Comparison of ENCODE assay signal across 19 cellular contexts in genomic region chr15:68314563-68314962, GRCh38. TPM values are rescaled to one million over a fixed set of nuclear protein-coding genes. Genes with fewer than 3 reads are reported as not detected.
DNase-seq lines count a peak whose midpoint lies in the region; ATAC-seq and TF ChIP-seq lines count a peak whose summit lies in the region.
"Had no signal": no experiment of that assay in that cellular context is flagged by ENCODE, and none has a peak within 500 bp of the region (broad histone marks: within the 10 kb centered on the region; RNA-seq: fewer than 3 reads in every experiment).

No MANE protein-coding gene starts in this region.

- 0 out of 2 replicates have a peak overlapping the region, but pooled peaks have one; percentile 45 for H3K14ac ChIP-seq in IMR-90 (replicated peaks; ENCODE audit: low read depth, low read length)

- dilution Hi-C loops in IMR-90 (cut with HindIII; ENCODE audit: low sequenced_read_pairs, unreplicated experiment) = no loop called here

- no peak overlapping the region for H2BK120ac ChIP-seq in IMR-90 (ENCODE audit: low read depth, low read length)

- CTCF ChIA-PET in IMR-90 (lab: Yijun Ruan, JAX) = no interaction called here

- no peak overlapping the region for H3K56ac ChIP-seq in IMR-90 (ENCODE audit: extremely low read depth, insufficient read depth, low read length)

- H3K36me3 ChIP-seq in IMR-90 (ENCODE audit: control insufficient read depth, insufficient read depth, low read length) (peaks cover 7% of the 10 kb centered on the region; the same call in 1 of the 2 replicates), ascending aorta (peaks cover 82 to 90% of the 10 kb centered on the region in 2 donors), left lung (no peaks in the 10 kb centered on the region), smooth muscle cell (ENCODE audit: low read depth) (no peaks in the 10 kb centered on the region), lower lobe of right lung (no peaks in the 10 kb centered on the region)

- no peaks in the 10 kb centered on the region for H3F3A ChIP-seq in smooth muscle cell (ENCODE audit: low read depth)

- H2BK5ac ChIP-seq in IMR-90 (ENCODE audit: low read depth, low read length, poor library complexity, severe bottlenecking) = no peak overlapping the region

- H3K27ac ChIP-seq in IMR-90 (ENCODE audit: insufficient read depth, low read length) (no peak overlapping the region), ascending aorta (peak overlapping the region; percentile 84 to 85), left lung (no peak overlapping the region), smooth muscle cell (ENCODE audit: low read depth) (peak overlapping the region; percentile 57), lower lobe of right lung (no peak overlapping the region)
- H3K27ac ChIP-seq: heart right ventricle, HL-60, suprapubic skin had no signal

- no peak for TF ChIP-seq RAD21 in IMR-90 (IDR thresholded peaks at IDR 0.05; ENCODE audit: low read length)

- no peak overlapping the region for H4K5ac ChIP-seq in IMR-90 (ENCODE audit: low read depth, low read length)

- H3K4me2 ChIP-seq in IMR-90 (ENCODE audit: low read depth, low read length) (no peak overlapping the region), smooth muscle cell (no peak overlapping the region)

- DNase-seq in IMR-90 (peak; percentile 56), ascending aorta (ENCODE audit: low spot score in 2 of 2) (no peak), left lung (peak; percentile 13 to 17), smooth muscle cell (lab: John Stamatoyannopoulos, UW; ENCODE audit: unreplicated experiment) (no peak), lower lobe of right lung (no peak), KBM-7 (no peak)
- DNase-seq: activated CD8-positive, alpha-beta T cell treated with anti-CD3 and anti-CD28 coated beads, Interleukin-2, amount 10 ng/mL, durations not matched to agents 7 days and 5 days; AML-193; DMS79 treated with DMSO at 0.1 percent for 48 hours; heart right ventricle; immature natural killer cell; mammary epithelial cell; NCI-H1694; NCI-H774 had no signal

- no peak overlapping the region for H2AK5ac ChIP-seq in IMR-90 (ENCODE audit: low read depth, low read length)

- no peak overlapping the region for H3K23ac ChIP-seq in IMR-90 (ENCODE audit: low read depth, low read length)

- ATAC-seq in IMR-90 (ENCODE audit: low read depth) = 0 out of 2 replicates have a peak, but pooled peaks have one; percentile 9
- ATAC-seq in left lung = no peak
- ATAC-seq in HG02852 (IDR thresholded peaks at IDR 0.05; ENCODE audit: unreplicated experiment) = no peak
- ATAC-seq in lower lobe of right lung = no peak
- ATAC-seq: activated CD8-positive, alpha-beta T cell treated with anti-CD3 and anti-CD28 coated beads, Interleukin-2, amount 10 ng/mL, durations not matched to agents 7 days and 5 days; HCT116; heart right ventricle; naive thymus-derived CD4-positive, alpha-beta T cell had no signal

- no peak overlapping the region for H3K4ac ChIP-seq in IMR-90 (ENCODE audit: low read depth, low read length)

- 0 out of 2 replicates have a peak, but pooled peaks cover 5% of the 10 kb centered on the region for H3K9me1 ChIP-seq in IMR-90 (ENCODE audit: insufficient read depth, low read length)

- no CpG with 5 or more reads among the region's 11 CpGs for WGBS in IMR-90 (ENCODE audit: extremely low coverage in 2 of 2, insufficient read length in 1 of 2), 2 experiments
- WGBS in smooth muscle cell (ENCODE audit: low lambda C conversion rate) = 93% methylated on average over 11 of the region's 11 CpGs

- no peak overlapping the region for H2AK9ac ChIP-seq in IMR-90 (replicated peaks; ENCODE audit: low read depth, low read length, poor library complexity)

- intact Hi-C loops in IMR-90 (cut with micrococcal nuclease) (no loop called here), ascending aorta (cut with DNase I) (no loop called here), left lung (cut with DNase I) (no loop called here), lower lobe of right lung (cut with DNase I) (no loop called here)

- H3K4me1 ChIP-seq in IMR-90 (ENCODE audit: control insufficient read depth, insufficient read depth, low read length) = peaks cover 11% of the 10 kb centered on the region
- peaks cover 0 to 18% of the 10 kb centered on the region in 2 donors for H3K4me1 ChIP-seq in ascending aorta
- no peaks in the 10 kb centered on the region for H3K4me1 ChIP-seq in left lung
- H3K4me1 ChIP-seq in smooth muscle cell (ENCODE audit: low read depth) = peaks cover 23% of the 10 kb centered on the region
- no peaks in the 10 kb centered on the region for H3K4me1 ChIP-seq in lower lobe of right lung

- peak overlapping the region in 1 of 2 experiments; percentile 18; a peak in 1 of 4 replicates for H4K8ac ChIP-seq in IMR-90 (ENCODE audit: low read depth in 2 of 2, low read length in 2 of 2)

- no peak overlapping the region; the same call in 1 of the 2 replicates for H4K91ac ChIP-seq in IMR-90 (ENCODE audit: insufficient read depth, low read depth, low read length)

- H3K18ac ChIP-seq in IMR-90 (ENCODE audit: low read depth, low read length) = no peak overlapping the region

- POLR2A ChIA-PET in IMR-90 (lab: Charles Lee; ENCODE audit: unreplicated experiment) = no interaction called here

- in situ Hi-C loops in IMR-90 (cut with MboI; ENCODE audit: low sequenced_read_pairs) (no loop called here), KBM-7 (cut with MboI; ENCODE audit: low pct_unique_long_range_greater_than_20kb, low sequenced_read_pairs) (no loop called here)

- H3K9ac ChIP-seq in IMR-90 (ENCODE audit: low read depth, low read length) (no peak overlapping the region), smooth muscle cell (ENCODE audit: low read depth) (no peak overlapping the region)

- no TSS peak for BruUV-seq in IMR-90 (replicated peaks; lab: Mats Ljungman, UMichigan)

- no peak overlapping the region for H2BK20ac ChIP-seq in IMR-90 (ENCODE audit: low read depth, low read length)

- H3K27me3 ChIP-seq in IMR-90 (ENCODE audit: control insufficient read depth, insufficient read depth, low read length) (no peaks in the 10 kb centered on the region), ascending aorta (no peaks in the 10 kb centered on the region), left lung (no peaks in the 10 kb centered on the region), smooth muscle cell (ENCODE audit: low read depth) (no peaks in the 10 kb centered on the region), lower lobe of right lung (ENCODE audit: low read depth) (peaks cover 6% of the 10 kb centered on the region)
- H3K27me3 ChIP-seq: suprapubic skin had no signal

- no peak overlapping the region for H3K4me3 ChIP-seq in IMR-90 (ENCODE audit: insufficient read depth, low read depth, low read length)
- no peak overlapping the region for H3K4me3 ChIP-seq in ascending aorta
- no peak overlapping the region for H3K4me3 ChIP-seq in left lung
- H3K4me3 ChIP-seq in smooth muscle cell = no peak overlapping the region
- no peak overlapping the region for H3K4me3 ChIP-seq in lower lobe of right lung
- H3K4me3 ChIP-seq: heart right ventricle, suprapubic skin had no signal

- TF ChIP-seq POLR2A in IMR-90 (IDR thresholded peaks at IDR 0.05; ENCODE audit: low read depth, low read length) = no peak

- H2AFZ ChIP-seq in IMR-90 (replicated peaks; ENCODE audit: low read length, poor library complexity) = peak overlapping the region; percentile 1
- H2AFZ ChIP-seq in smooth muscle cell (ENCODE audit: low read depth) = no peak overlapping the region

- H3K79me2 ChIP-seq in smooth muscle cell (ENCODE audit: low read depth) = no peaks in the 10 kb centered on the region

- no peaks in the 10 kb centered on the region for H3K9me3 ChIP-seq in IMR-90 (ENCODE audit: control insufficient read depth, insufficient read depth, low read length)
- H3K9me3 ChIP-seq in ascending aorta = no peaks in the 10 kb centered on the region
- H3K9me3 ChIP-seq in left lung = no peaks in the 10 kb centered on the region
- no peaks in the 10 kb centered on the region for H3K9me3 ChIP-seq in smooth muscle cell (replicated peaks; ENCODE audit: low read depth)
- H3K9me3 ChIP-seq in lower lobe of right lung = no peaks in the 10 kb centered on the region
- H3K9me3 ChIP-seq: heart right ventricle, suprapubic skin had no signal

- H3K79me1 ChIP-seq in IMR-90 (ENCODE audit: low read depth in 1 of 2, low read length in 2 of 2) = no peaks in the 10 kb centered on the region

- no peak overlapping the region for H2BK15ac ChIP-seq in IMR-90 (ENCODE audit: low read depth, low read length)

- no peaks in the 10 kb centered on the region for H4K20me1 ChIP-seq in IMR-90 (ENCODE audit: insufficient read depth, low read length)
- H4K20me1 ChIP-seq in smooth muscle cell (ENCODE audit: low read depth) = no peaks in the 10 kb centered on the region

- TF ChIP-seq CTCF in IMR-90 (conservative IDR thresholded peaks at IDR 0.05; ENCODE audit: low read depth, low read length) = no peak
- TF ChIP-seq CTCF in ascending aorta (IDR thresholded peaks at IDR 0.05) = no peak
- TF ChIP-seq CTCF in left lung (IDR thresholded peaks at IDR 0.05) = no peak
- TF ChIP-seq CTCF in smooth muscle cell (IDR thresholded peaks at IDR 0.05; ENCODE audit: borderline replicate concordance, insufficient read depth, poor library complexity, severe bottlenecking) = no peak
- no peak for TF ChIP-seq CTCF in lower lobe of right lung (IDR thresholded peaks at IDR 0.05)

TF ChIP-seq in IMR-90, 13 proteins besides CTCF, POLR2A, EP300 and RAD21:
- peak; percentile 23 for TF ChIP-seq USF2 (IDR thresholded peaks at IDR 0.05; ENCODE audit: low read depth, low read length)
- peak; percentile 75 for TF ChIP-seq BHLHE40 (IDR thresholded peaks at IDR 0.05; ENCODE audit: low read depth, low read length)
- no peak for TF ChIP-seq MAZ (IDR thresholded peaks at IDR 0.05; ENCODE audit: borderline replicate concordance, low read depth, low read length)

RNA-seq across cellular contexts. Expression of gene FEM1B, which starts 37.0 kb away (rescaled TPM):
- 47.2 and 51.4 TPM in 2 replicates for total RNA-seq in IMR-90 (2012; rRNA removed)
- 16.2 and 16.9 TPM in 2 replicates for polyA plus RNA-seq in IMR-90 (2012; rRNA removed)
- polyA plus RNA-seq in IMR-90 (2012; cell fraction: cytosol; rRNA removed) = 3.0 and 4.1 TPM in 2 replicates
- 3.5 and 17.2 TPM in 2 replicates for polyA plus RNA-seq in IMR-90 (2012; cell fraction: nucleus; rRNA removed; ENCODE audit: low replicate concordance)
- 57.0 TPM for total RNA-seq in ascending aorta
- total RNA-seq in left lung = 10 to 100 TPM; 44.1 to 44.4 TPM
- 41.4 and 50.0 TPM in 2 replicates for total RNA-seq in smooth muscle cell
- 13.0 and 15.7 TPM in 2 replicates for polyA plus RNA-seq in smooth muscle cell
- 55.3 TPM for total RNA-seq in lower lobe of right lung

Comparison
In these comparisons a context has a peak if more than half of its experiments do, and no peak if none do; other contexts are left out.
1. DNase-seq: peak in IMR-90 (single experiment) and left lung (2 of 2); none in ascending aorta (0 of 2), smooth muscle cell (single experiment), lower lobe of right lung (single experiment) and KBM-7 (single experiment).
2. H3K27ac ChIP-seq: peak in ascending aorta (2 of 2) and smooth muscle cell (single experiment); none in IMR-90 (single experiment), left lung (0 of 2) and lower lobe of right lung (single experiment).